In the genomic region with DNA sequence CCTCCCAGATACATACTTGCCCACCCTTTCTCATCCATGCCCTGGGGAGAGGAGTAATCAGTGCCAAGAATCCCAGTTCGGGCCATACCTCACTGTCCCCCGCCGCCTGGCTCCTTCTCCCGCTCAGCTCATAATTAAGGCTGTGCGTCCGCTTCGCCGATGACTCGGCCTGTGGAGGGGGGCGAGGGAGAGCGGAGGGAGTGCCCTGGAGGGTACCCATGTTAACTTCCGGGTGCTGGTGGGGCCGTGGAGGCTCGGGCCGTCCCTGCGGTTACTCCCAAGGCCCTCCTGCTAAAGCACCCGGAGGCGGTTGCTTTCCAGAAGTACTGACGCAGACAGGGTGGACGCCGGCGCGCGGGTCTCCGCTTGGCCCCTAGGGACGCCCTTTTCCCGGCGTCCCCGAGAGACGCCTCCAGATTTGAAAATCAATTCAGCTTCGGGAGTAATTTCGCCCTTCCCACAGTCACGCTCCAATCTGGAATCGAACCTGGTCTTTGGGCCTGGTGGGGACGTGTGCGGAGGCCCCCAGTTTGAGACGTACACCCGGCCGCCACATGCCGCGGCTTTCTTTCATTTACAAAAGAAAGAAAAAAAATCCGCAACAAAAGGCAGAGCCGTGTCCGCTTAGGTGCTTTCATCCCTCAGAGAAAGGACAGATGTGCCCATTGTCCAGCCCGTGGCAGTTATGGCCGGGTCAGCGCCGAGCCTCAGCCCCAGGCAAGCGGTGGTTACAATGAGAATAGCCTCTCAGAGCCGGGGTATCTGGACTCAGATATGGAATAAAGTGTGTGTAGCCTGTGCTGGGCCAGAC, we compare ENCODE assay signal across 9 cellular contexts. TPM values are rescaled to one million over a fixed set of nuclear protein-coding genes. Genes with fewer than 3 reads are reported as not detected.
DNase-seq lines count a peak whose midpoint lies in the region; ATAC-seq, FAIRE-seq and TF ChIP-seq lines count a peak whose summit lies in the region.
"Had no signal": no experiment of that assay in that cellular context is flagged by ENCODE, and none has a peak within 500 bp of the region (broad histone marks: within the 10 kb centered on the region; RNA-seq: fewer than 3 reads in every experiment).

No MANE protein-coding gene starts in this region.

- no peak for DNase-seq in CD14-positive monocyte (ENCODE audit: low spot score)
- peak; percentile 38 for DNase-seq in NCI-H146 treated with DMSO at 0.1 percent for 48 hours (lab: John Stamatoyannopoulos, UW; ENCODE audit: unreplicated experiment)
- peak in 1 of 2 experiments; percentile 72 for DNase-seq in H1 (ENCODE audit: low read depth in 1 of 2, low spot score in 2 of 2)
- no peak for DNase-seq in stimulated activated CD8-positive, alpha-beta memory T cell treated with anti-CD3 and anti-CD28 coated beads, Interleukin-4, amount 100 ng/mL, for 48 hours
- DNase-seq in LoVo (ENCODE audit: low spot score), result no peak
- DNase-seq: amniotic stem cell had no signal

- no peak for TF ChIP-seq POLR2A in H1 (IDR thresholded peaks at IDR 0.05; ENCODE audit: control extremely low read depth in 1 of 2, low read depth in 2 of 2, low read length in 2 of 2)

- H2BK120ac ChIP-seq in H1 (replicated peaks; ENCODE audit: low read depth, low read length), result no peak overlapping the region

- peak overlapping the region; percentile 42 to 62 (median 46) for H3K4me3 ChIP-seq in H1 (ENCODE audit: extremely low read depth in 1 of 4, insufficient read depth in 2 of 4, low read depth in 3 of 4, low read length in 4 of 4)

- no peak overlapping the region for H3K4ac ChIP-seq in H1 (replicated peaks; ENCODE audit: insufficient read length, low read depth, low read length)

- WGBS in H1 (ENCODE audit: extremely low coverage in 1 of 2, insufficient coverage in 1 of 2, insufficient read length in 1 of 2, insufficient replicate concordance in 2 of 2, low coverage in 1 of 2, low lambda C conversion rate in 2 of 2, missing lambda C conversion rate in 1 of 2), 2 experiments, result 3% methylated on average over 49 of the region's 50 CpGs; no CpG with 5 or more reads in 1 of the 2 experiments

- peaks cover 83 to 99% (median 96%) of the 10 kb centered on the region in 4 experiments for H3K27me3 ChIP-seq in H1 (replicated peaks in 1 of 4; ENCODE audit: control insufficient read depth in 3 of 4, extremely low read depth in 1 of 4, insufficient read depth in 3 of 4, low read length in 3 of 4)

- no peak overlapping the region; the same call in 1 of the 2 replicates for H3K18ac ChIP-seq in H1 (ENCODE audit: extremely low read depth, low read length)

- H3K27me3 Mint-ChIP-seq in CD14-positive monocyte (ENCODE audit: low read depth in 3 of 3), result peaks cover 93 to 99% (median 96%) of the 10 kb centered on the region in 3 donors
- H3K27me3 Mint-ChIP-seq in nephron (ENCODE audit: low read depth), result peaks cover 100% of the 10 kb centered on the region

- H3K36me3 Mint-ChIP-seq in CD14-positive monocyte (peaks cover 5 to 14% of the 10 kb centered on the region in 2 donors), nephron (ENCODE audit: low read depth) (no peaks in the 10 kb centered on the region)

- H3K4me2 ChIP-seq in H1 (ENCODE audit: insufficient read depth in 1 of 2, low read depth in 2 of 2, low read length in 2 of 2), result peak overlapping the region; percentile 66 to 92

- peak overlapping the region; percentile 55; the same call in 1 of the 2 replicates for H2BK15ac ChIP-seq in H1 (ENCODE audit: low read length)

- H2BK5ac ChIP-seq in H1 (ENCODE audit: low read depth, low read length), result no peak overlapping the region

- peaks cover 2% of the 10 kb centered on the region; the same call in 1 of the 2 replicates for H3K79me1 ChIP-seq in H1 (ENCODE audit: low read depth, low read length)

- H3K36me3 ChIP-seq in H1 (ENCODE audit: control insufficient read depth in 2 of 4, insufficient read depth in 4 of 4, low read length in 3 of 4), result peaks cover 0 to 10% (median 0%) of the 10 kb centered on the region in 4 experiments; a peak in 1 of 8 replicates

- H4K5ac ChIP-seq in H1 (ENCODE audit: insufficient read length, low read depth, low read length), result no peak overlapping the region

- no peak overlapping the region for H4K8ac ChIP-seq in H1 (ENCODE audit: extremely low read depth, insufficient read depth, low read length)

- peaks cover 12 to 64% (median 57%) of the 10 kb centered on the region in 4 experiments for H3K4me1 ChIP-seq in H1 (replicated peaks in 1 of 4; ENCODE audit: control insufficient read depth in 3 of 4, insufficient read depth in 4 of 4, low read length in 3 of 4)

- H3K4me3 Mint-ChIP-seq in CD14-positive monocyte, result peak overlapping the region; percentile 39 to 91
- peak overlapping the region; percentile 79 to 85 (median 79) for H3K4me3 Mint-ChIP-seq in nephron

- peak overlapping the region; percentile 70; the same call in 1 of the 2 replicates for H2BK12ac ChIP-seq in H1 (ENCODE audit: low read depth, low read length)

- H2AFZ ChIP-seq in H1 (ENCODE audit: low read length), result no peak overlapping the region

- H3K9me3 Mint-ChIP-seq in CD14-positive monocyte (peaks cover 0 to 69% (median 24%) of the 10 kb centered on the region in 7 donors), nephron (peaks cover 7% of the 10 kb centered on the region)

- peak overlapping the region; percentile 85; the same call in 1 of the 2 replicates for H2AK5ac ChIP-seq in H1 (ENCODE audit: low read depth, low read length)

- H3K9me3 ChIP-seq in H1 (ENCODE audit: insufficient read depth in 2 of 2, low read depth in 1 of 2, low read length in 1 of 2), result no peaks in the 10 kb centered on the region; a peak in 1 of 4 replicates

- ATAC-seq in GM18861 (IDR thresholded peaks at IDR 0.05; ENCODE audit: unreplicated experiment), result no peak
- no peak for ATAC-seq in GM19035 (IDR thresholded peaks at IDR 0.05; ENCODE audit: unreplicated experiment)

- TF ChIP-seq CTCF in CD14-positive monocyte (IDR thresholded peaks at IDR 0.05), result peak; percentile 11
- peak in 1 of 3 experiments; percentile 13; a peak in 2 of 4 replicates for TF ChIP-seq CTCF in H1 (IDR thresholded peaks at IDR 0.05; ENCODE audit: control extremely low read depth in 1 of 3, insufficient read depth in 1 of 3, low read depth in 1 of 3, low read length in 3 of 3)
- peak in 2 of 3 experiments; percentile 14 to 20 for TF ChIP-seq CTCF in nephron (IDR thresholded peaks at IDR 0.05; ENCODE audit: unreplicated experiment in 3 of 3)

- H2BK20ac ChIP-seq in H1 (ENCODE audit: low read length), result peak overlapping the region; percentile 61; the same call in 1 of the 2 replicates

- no peak for FAIRE-seq in H1 (lab: Jason Lieb, UNC)

- TF ChIP-seq EP300 in H1 (IDR thresholded peaks at IDR 0.05; ENCODE audit: borderline replicate concordance in 1 of 2, low read depth in 2 of 2, low read length in 2 of 2), result no peak

- peak; percentile 16 to 25; a peak in 2 of 4 replicates for TF ChIP-seq RAD21 in H1 (IDR thresholded peaks at IDR 0.05 in 1 of 2, conservative IDR thresholded peaks at IDR 0.05 in 1 of 2; ENCODE audit: low read depth in 2 of 2, low read length in 2 of 2)

- no peak overlapping the region for H3K14ac ChIP-seq in H1 (ENCODE audit: insufficient read length)

- no peak overlapping the region for H3K9ac ChIP-seq in H1 (replicated peaks in 1 of 4; ENCODE audit: extremely low read depth in 1 of 4, low read depth in 3 of 4, low read length in 3 of 4)

- intact Hi-C loops in CD14-positive monocyte (cut with micrococcal nuclease), result no loop called here

- H3K79me2 ChIP-seq in H1 (ENCODE audit: control insufficient read depth in 1 of 2, insufficient read depth in 2 of 2, low read length in 2 of 2), result no peaks in the 10 kb centered on the region

- H4K20me1 ChIP-seq in H1 (replicated peaks in 1 of 2; ENCODE audit: control insufficient read depth in 1 of 2, insufficient read depth in 2 of 2, low read length in 2 of 2), result peaks cover 15 to 42% of the 10 kb centered on the region in 2 experiments

- peaks cover 37% of the 10 kb centered on the region for H3K4me1 Mint-ChIP-seq in CD14-positive monocyte
- H3K4me1 Mint-ChIP-seq in nephron, result peaks cover 10% of the 10 kb centered on the region

- no peak overlapping the region for H3K56ac ChIP-seq in H1 (replicated peaks; ENCODE audit: insufficient read length, low read depth, low read length)

- no peak overlapping the region for H3K27ac ChIP-seq in H1 (ENCODE audit: low read depth, low read length)

- H3K27ac Mint-ChIP-seq in CD14-positive monocyte, result no peak overlapping the region
- H3K27ac Mint-ChIP-seq in nephron, result no peak overlapping the region

- H3K23me2 ChIP-seq in H1 (ENCODE audit: low read depth, low read length), result peaks cover 14% of the 10 kb centered on the region; the same call in 1 of the 2 replicates

- H3K23ac ChIP-seq in H1 (ENCODE audit: insufficient read length), result no peak overlapping the region

- POLR2A ChIA-PET in H1 (lab: Charles Lee; ENCODE audit: partially characterized antibody), result interaction anchor here (12.7 kb wide), 1 partner anchor 9 kb away, joined by 225 read pairs; no protein-coding TSS in a partner anchor

- no peak overlapping the region for H4K91ac ChIP-seq in H1 (replicated peaks; ENCODE audit: insufficient read length, low read length)

- CTCF ChIA-PET in H1 (lab: Charles Lee; ENCODE audit: partially characterized antibody), result interaction anchor here (0.7 to 10.9 kb wide), 4 partner anchors 10 to 1409 kb away, joined by 3 to 182 read pairs (median 4); no protein-coding TSS in a partner anchor

TF ChIP-seq in H1, 55 proteins besides CTCF, POLR2A, EP300 and RAD21 (continues in another document):
- TF ChIP-seq SP2 (IDR thresholded peaks at IDR 0.05; ENCODE audit: low read length) (no peak), BACH1 (IDR thresholded peaks at IDR 0.05; ENCODE audit: low read length) (0 out of 2 replicates have a peak, but pooled peaks have one; percentile 13), CREB1 (IDR thresholded peaks at IDR 0.05) (peak; percentile 19; the same call in 1 of the 2 replicates), HDAC2 (IDR thresholded peaks at IDR 0.05; ENCODE audit: borderline replicate concordance in 1 of 2, low read depth in 2 of 2, low read length in 2 of 2) (no peak), KDM4A (IDR thresholded peaks at IDR 0.05; ENCODE audit: low read depth, low read length, severe bottlenecking) (peak; percentile 54), SUZ12 (IDR thresholded peaks at IDR 0.05; ENCODE audit: low read length) (peak; percentile 70)

RNA-seq across cellular contexts. Expression of a gene that starts 1.0 kb away (rescaled TPM):
- polyA plus RNA-seq in CD14-positive monocyte (not detected), H1 (2011; rRNA removed) (0.47 and 0.65 TPM in 2 replicates)
- total RNA-seq in H1 (2021; fragmentation: NEBNext Ultra II Directional; extraction: Animal tissue kit (Norgen Biotek cat#: 25700)), result 6.1 and 6.4 TPM in 2 replicates
- polyA plus RNA-seq in H1 (2011; cell fraction: cytosol; rRNA removed), result 1.1 TPM
- polyA plus RNA-seq in H1 (2011; cell fraction: nucleus; rRNA removed), result 2.0 TPM
- polyA plus RNA-seq in H1 (2012, experiment 1 of 2), result 1.4 to 3.0 TPM (median 1.8 TPM) in 4 replicates
- polyA plus RNA-seq in H1 (2012, experiment 2 of 2), result 0.12 TPM
- polyA plus RNA-seq in H1 (2013, experiment 1 of 2), result 11.2 TPM
- polyA plus RNA-seq in H1 (2013, experiment 2 of 2), result 10.6 TPM
- polyA minus RNA-seq in H1 (2011; rRNA and poly(A)+ RNA removed), result 4.4 and 5.0 TPM in 2 replicates
- polyA minus RNA-seq in H1 (2011; cell fraction: cytosol; rRNA and poly(A)+ RNA removed), result 7.1 TPM
- polyA minus RNA-seq in H1 (2011; cell fraction: nucleus; rRNA and poly(A)+ RNA removed), result 7.6 TPM
